Comparison of ENCODE assay signal across 8 cellular contexts in genomic region chr11:83858694-83859093, GRCh38.
"Had no signal": no experiment of that assay in that cellular context is flagged by ENCODE, and none has a peak within 500 bp of the region (broad histone marks: within the 10 kb centered on the region; RNA-seq: fewer than 3 reads in every experiment).

No MANE protein-coding gene starts in this region.

- DNase-seq: GDM1, GF-D8 had no signal

- H3K4me3 ChIP-seq: GM12878 had no signal

- ATAC-seq: GM12878 had no signal

- FAIRE-seq: G401.6, GM12878, GM12891, GM12892, GM18507, GM19239 had no signal
